In the genomic region with DNA sequence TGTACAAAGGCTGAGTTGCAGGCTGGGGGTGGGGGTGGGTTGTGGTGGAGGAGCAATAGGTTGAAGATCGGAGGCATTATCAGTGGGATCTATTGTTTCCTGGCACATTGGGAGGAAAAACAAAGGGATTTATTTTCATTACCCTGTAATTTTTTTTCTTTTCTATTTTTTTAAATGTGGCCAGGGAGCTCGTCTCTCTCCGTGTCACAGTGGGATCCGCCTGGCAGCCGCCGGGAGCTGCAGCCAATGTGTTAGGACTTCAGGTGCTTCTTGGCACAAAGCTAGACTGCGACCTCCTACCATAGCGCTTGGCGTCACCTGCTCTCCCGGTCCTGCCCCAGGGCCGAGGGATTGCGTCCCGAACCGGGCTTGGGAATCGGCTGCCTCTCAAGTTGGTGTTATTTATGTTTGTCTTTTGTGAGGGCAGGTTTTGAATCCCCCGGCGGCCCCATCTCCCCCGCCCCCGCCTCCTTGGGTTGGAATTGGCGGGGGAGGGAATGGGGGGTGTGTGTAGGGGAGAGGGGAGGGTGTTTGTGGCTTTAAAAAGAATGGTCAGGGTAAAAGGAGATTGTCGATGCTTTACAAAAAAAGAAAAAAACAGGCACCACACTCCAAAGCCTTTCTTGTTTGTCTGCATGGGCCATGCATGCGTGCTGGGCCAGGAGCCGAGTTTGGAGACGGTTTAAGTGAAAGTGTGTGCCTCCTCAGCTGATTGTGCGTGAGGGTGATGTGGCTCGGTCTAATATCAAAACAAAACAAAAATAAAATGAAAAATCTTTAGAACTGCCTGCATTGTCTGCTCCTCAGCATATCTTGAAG, we compare ENCODE assay signal across 1 cellular context.
TF ChIP-seq lines count a peak whose summit lies in the region.

No MANE protein-coding gene starts in this region.

TF ChIP-seq in A549, 52 proteins besides CTCF, POLR2A, EP300 and RAD21:
- TF ChIP-seq ZSCAN20 (CRISPR knock-in tag; IDR thresholded peaks at IDR 0.05) (no peak), PHF8 (IDR thresholded peaks at IDR 0.05; ENCODE audit: borderline replicate concordance, low read depth) (peak; percentile 54; the same call in 1 of the 2 replicates)
- TF ChIP-seq, protein P1, sequence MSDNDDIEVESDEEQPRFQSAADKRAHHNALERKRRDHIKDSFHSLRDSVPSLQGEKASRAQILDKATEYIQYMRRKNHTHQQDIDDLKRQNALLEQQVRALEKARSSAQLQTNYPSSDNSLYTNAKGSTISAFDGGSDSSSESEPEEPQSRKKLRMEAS (IDR thresholded peaks at IDR 0.05), result no peak
TF ChIP-seq in A549: peak in this region for 1.
